Comparison of ENCODE assay signal across 1 cellular context in the genomic region with DNA sequence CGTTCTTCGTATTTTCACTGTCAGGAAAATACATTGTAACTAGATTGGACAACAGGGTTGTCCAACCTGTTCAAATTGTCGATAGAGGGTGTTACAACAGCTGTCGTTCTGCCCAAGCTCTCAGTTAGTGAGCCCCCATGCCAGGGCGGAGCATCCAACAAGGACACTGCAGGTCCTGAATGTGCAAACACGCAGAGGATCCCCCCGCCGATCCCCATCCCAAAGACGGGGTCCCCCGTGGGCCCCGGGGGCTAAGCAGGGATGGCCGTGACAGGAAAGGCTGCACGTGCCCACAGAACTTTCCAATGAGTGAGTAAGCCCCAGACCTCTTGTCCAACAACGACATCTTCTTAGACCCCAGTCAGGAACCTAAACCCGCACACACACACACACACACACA.
TF ChIP-seq lines count a peak whose summit lies in the region.

No MANE protein-coding gene starts in this region.

TF ChIP-seq in H1, 55 proteins besides CTCF, POLR2A, EP300 and RAD21 (continued from another document):
- no peak for TF ChIP-seq GABPA (IDR thresholded peaks at IDR 0.05; ENCODE audit: borderline replicate concordance, insufficient read depth, low read length)
- TF ChIP-seq SIX5 (IDR thresholded peaks at IDR 0.05; ENCODE audit: low read depth, low read length): no peak
- TF ChIP-seq, protein P1, sequence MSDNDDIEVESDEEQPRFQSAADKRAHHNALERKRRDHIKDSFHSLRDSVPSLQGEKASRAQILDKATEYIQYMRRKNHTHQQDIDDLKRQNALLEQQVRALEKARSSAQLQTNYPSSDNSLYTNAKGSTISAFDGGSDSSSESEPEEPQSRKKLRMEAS (IDR thresholded peaks at IDR 0.05): no peak
- no peak for TF ChIP-seq SP4 (IDR thresholded peaks at IDR 0.05; ENCODE audit: low read length)
- TF ChIP-seq FOSL1 (IDR thresholded peaks at IDR 0.05; ENCODE audit: insufficient read depth, low read depth, low read length): no peak
